ENCODE assay signal across 12 cellular contexts in genomic region chr5:14218897-14219573, GRCh38.
A peak's percentile ranks its signal among the peaks of the same experiment; 100 is the strongest.
DNase-seq lines count a peak whose midpoint lies in the region; ATAC-seq and TF ChIP-seq lines count a peak whose summit lies in the region.
"Had no signal": no experiment of that assay in that cellular context is flagged by ENCODE, and none has a peak within 500 bp of the region (broad histone marks: within the 10 kb centered on the region; RNA-seq: fewer than 3 reads in every experiment).

No MANE protein-coding gene starts in this region.

- H3K9me3 Mint-ChIP-seq in chondrocyte (ENCODE audit: low read depth), result no peaks in the 10 kb centered on the region

- H3K4me1 ChIP-seq in left lung (peaks cover 30 to 59% of the 10 kb centered on the region in 2 donors), stomach (peaks cover 29 to 71% (median 50%) of the 10 kb centered on the region in 4 donors)

- H3K9me3 ChIP-seq in left lung, result no peaks in the 10 kb centered on the region
- H3K9me3 ChIP-seq in stomach, result no peaks in the 10 kb centered on the region

- intact Hi-C loops in left lung (cut with DNase I), result no loop called here
- intact Hi-C loops in stomach (cut with DNase I; ENCODE audit: low total_unique reads), result loop anchor here (10.0 kb wide), 1 partner anchor 74 kb away; the partner anchor contains the start of gene TRIO

- ATAC-seq in left lung, result peak; percentile 66
- no peak for ATAC-seq in HG03045 (IDR thresholded peaks at IDR 0.05; ENCODE audit: unreplicated experiment)
- no peak for ATAC-seq in HG03135 (IDR thresholded peaks at IDR 0.05; ENCODE audit: unreplicated experiment)
- ATAC-seq: naive thymus-derived CD4-positive, alpha-beta T cell had no signal

- no peaks in the 10 kb centered on the region for H3K27me3 Mint-ChIP-seq in chondrocyte (ENCODE audit: low read depth)

- 53 to 68% (median 62%) methylated on average over 10 of the region's 10 CpGs for WGBS in stomach, 5 donors

- H3K4me1 Mint-ChIP-seq in chondrocyte (ENCODE audit: low read depth), result peaks cover 87% of the 10 kb centered on the region

- H3K27me3 ChIP-seq in left lung (no peaks in the 10 kb centered on the region), stomach (no peaks in the 10 kb centered on the region)

- TF ChIP-seq EP300 in stomach (IDR thresholded peaks at IDR 0.05), result no peak

- no peak for TF ChIP-seq POLR2A in stomach (IDR thresholded peaks at IDR 0.05)

- DNase-seq in LNCaP clone FGC (ENCODE audit: low read depth) (no peak), chondrocyte (ENCODE audit: low spot score) (no peak), left lung (no peak), stomach (no peak), SHP77 (lab: John Stamatoyannopoulos, UW) (no peak), NCI-H128 (lab: John Stamatoyannopoulos, UW; ENCODE audit: unreplicated experiment) (no peak)
- DNase-seq: cerebellar nuclear complex; naive thymus-derived CD4-positive, alpha-beta T cell; NCI-H345; stimulated activated CD4-positive, alpha-beta T cell treated with anti-CD3 and anti-CD28 coated beads, Interleukin-4, amount 100 ng/mL, for 1 hour had no signal

- H3K4me3 Mint-ChIP-seq in chondrocyte (ENCODE audit: unreplicated experiment), result no peak overlapping the region
- H3K4me3 Mint-ChIP-seq: naive thymus-derived CD4-positive, alpha-beta T cell had no signal

- H3K36me3 ChIP-seq in left lung, result no peaks in the 10 kb centered on the region
- no peaks in the 10 kb centered on the region for H3K36me3 ChIP-seq in stomach

- peak overlapping the region; percentile 88 for H3K27ac Mint-ChIP-seq in chondrocyte (ENCODE audit: unreplicated experiment)
- H3K27ac Mint-ChIP-seq: naive thymus-derived CD4-positive, alpha-beta T cell had no signal

- H3K36me3 Mint-ChIP-seq in chondrocyte (ENCODE audit: low read depth), result no peaks in the 10 kb centered on the region

- H3K4me3 ChIP-seq in LNCaP clone FGC (ENCODE audit: low read depth, low read length), result 0 out of 2 replicates have a peak overlapping the region, but pooled peaks have one; percentile 1
- no peak overlapping the region for H3K4me3 ChIP-seq in left lung
- peak overlapping the region in 1 of 4 donors; percentile 11 for H3K4me3 ChIP-seq in stomach

- H3K27ac ChIP-seq in left lung (peak overlapping the region; percentile 63 to 85), stomach (peak overlapping the region; percentile 19 to 76 (median 56))

- TF ChIP-seq CTCF in LNCaP clone FGC (IDR thresholded peaks at IDR 0.05; ENCODE audit: control insufficient read depth, extremely low read depth, insufficient read depth) (no peak), chondrocyte (IDR thresholded peaks at IDR 0.05) (no peak), left lung (IDR thresholded peaks at IDR 0.05) (no peak), stomach (IDR thresholded peaks at IDR 0.05) (no peak)
